2 cellular contexts compared by ENCODE assay signal in genomic region chr2:27407798-27408491, GRCh38.
TF ChIP-seq lines count a peak whose summit lies in the region.

No MANE protein-coding gene starts in this region.

TF ChIP-seq in A549, 52 proteins besides CTCF, POLR2A, EP300 and RAD21:
- TF ChIP-seq USF2 (IDR thresholded peaks at IDR 0.05) (no peak), SMC3 (IDR thresholded peaks at IDR 0.05) (peak; percentile 73)

TF ChIP-seq in HCT116, 20 proteins besides CTCF, POLR2A, EP300 and RAD21:
- 0 out of 2 replicates have a peak, but pooled peaks have one; percentile 17 for TF ChIP-seq EGR1 (IDR thresholded peaks at IDR 0.05; ENCODE audit: low read depth)
- no peak for TF ChIP-seq CBX3 (IDR thresholded peaks at IDR 0.05; ENCODE audit: low read depth)
